ENCODE assay signal across 11 cellular contexts in the genomic region with DNA sequence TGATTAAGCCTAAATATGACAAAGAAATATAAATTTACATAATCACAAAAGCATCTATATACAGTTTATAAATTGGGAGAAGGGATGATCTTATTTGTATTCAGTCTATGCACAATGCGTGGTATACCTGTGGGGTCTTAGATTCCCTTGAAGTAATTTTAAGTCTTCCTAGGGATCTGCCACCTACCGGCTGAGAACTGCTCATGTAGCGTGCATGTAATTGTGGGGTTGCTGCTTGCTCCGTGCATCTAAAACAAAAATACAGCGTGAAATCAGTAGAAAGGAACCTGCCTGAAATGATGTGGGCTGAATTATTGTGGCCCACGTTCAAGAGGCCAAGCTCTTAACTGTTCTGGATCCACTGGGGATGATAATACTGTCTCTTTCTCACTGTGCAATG.
"Had no signal": no experiment of that assay in that cellular context is flagged by ENCODE, and none has a peak within 500 bp of the region (broad histone marks: within the 10 kb centered on the region; RNA-seq: fewer than 3 reads in every experiment).

No MANE protein-coding gene starts in this region.

- H3K4me3 Mint-ChIP-seq: nephron had no signal

- H3K4me1 ChIP-seq: foreskin keratinocyte, upper lobe of right lung had no signal

- ATAC-seq: activated CD4-positive, CD25-positive, alpha-beta regulatory T cell treated with anti-CD3 and anti-CD28 coated beads, Interleukin-2, amount 50 U/mL, for 24 hours; foreskin keratinocyte; left colon; upper lobe of right lung had no signal

- DNase-seq: activated CD8-positive, alpha-beta memory T cell treated with anti-CD3 and anti-CD28 coated beads, Interleukin-2, amount 10 ng/mL, durations not matched to agents 7 days and 5 days; activated effector memory CD4-positive, alpha-beta T cell treated with anti-CD3 and anti-CD28 coated beads, Interleukin-2, amount 50 U/mL, for 16 hours; activated T-cell treated with anti-CD3 and anti-CD28 coated beads, Interleukin-2, amount 50 U/mL, for 24 hours; foreskin keratinocyte; left colon; occipital lobe; sigmoid colon; stimulated activated naive CD4-positive, alpha-beta T cell treated with Interleukin-2 at 50 U/mL for 16 hours; upper lobe of right lung had no signal

- H3K9me3 Mint-ChIP-seq: activated T-cell treated with anti-CD3 and anti-CD28 coated beads, Interleukin-2, amount 50 U/mL, for 24 hours; nephron had no signal

- H3K36me3 Mint-ChIP-seq: activated CD8-positive, alpha-beta memory T cell treated with anti-CD3 and anti-CD28 coated beads, Interleukin-2, amount 10 ng/mL, durations not matched to agents 7 days and 5 days had no signal

- H3K36me3 ChIP-seq: sigmoid colon, upper lobe of right lung had no signal

- H3K27me3 ChIP-seq: foreskin keratinocyte, sigmoid colon, upper lobe of right lung had no signal

- H3K4me1 Mint-ChIP-seq: nephron had no signal

- H3K27ac Mint-ChIP-seq: activated T-cell treated with anti-CD3 and anti-CD28 coated beads, Interleukin-2, amount 50 U/mL, for 24 hours; nephron had no signal

- H3K4me3 ChIP-seq: sigmoid colon, upper lobe of right lung had no signal

- H3K27ac ChIP-seq: foreskin keratinocyte, sigmoid colon, upper lobe of right lung had no signal

- H3K9me3 ChIP-seq: sigmoid colon, upper lobe of right lung had no signal
